23 cellular contexts compared by ENCODE assay signal in the genomic region with DNA sequence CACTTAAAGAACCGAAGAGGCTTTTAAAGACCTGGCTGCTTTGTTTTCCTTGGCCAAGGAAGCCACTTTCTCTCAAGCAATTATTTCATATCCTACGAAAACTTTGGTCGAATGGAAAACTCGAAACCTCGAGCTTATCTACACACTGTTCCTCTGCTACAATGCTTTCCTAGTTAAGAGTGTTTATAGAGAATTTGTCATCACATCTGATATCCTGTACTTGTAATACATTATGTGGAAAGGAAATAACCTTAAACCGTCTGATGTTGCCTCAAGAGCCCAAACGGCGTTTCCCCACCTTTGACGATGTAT. TPM values are rescaled to one million over a fixed set of nuclear protein-coding genes. Genes with fewer than 3 reads are reported as not detected.
DNase-seq lines count a peak whose midpoint lies in the region; ATAC-seq and TF ChIP-seq lines count a peak whose summit lies in the region.
"Had no signal": no experiment of that assay in that cellular context is flagged by ENCODE, and none has a peak within 500 bp of the region (broad histone marks: within the 10 kb centered on the region; RNA-seq: fewer than 3 reads in every experiment).

No MANE protein-coding gene starts in this region.

- POLR2A ChIA-PET in HEK293 (lab: Yijun Ruan, JAX) (no interaction called here), WTC11 (lab: Charles Lee) (interaction anchor here (0.7 to 1.7 kb wide), 2 partner anchors 21 to 557 kb away, joined by 3 to 5 read pairs; no protein-coding TSS in a partner anchor)

- H3K4me1 ChIP-seq in HEK293 (ENCODE audit: control insufficient read depth, insufficient read depth, low read length): no peaks in the 10 kb centered on the region
- peaks cover 37% of the 10 kb centered on the region for H3K4me1 ChIP-seq in suprapubic skin
- H3K4me1 ChIP-seq: A549 had no signal

- H3K36me3 Mint-ChIP-seq in WTC11: no peaks in the 10 kb centered on the region
- no peaks in the 10 kb centered on the region for H3K36me3 Mint-ChIP-seq in HFFc6 (ENCODE audit: low read depth)

- H3K4me1 Mint-ChIP-seq in WTC11 (peaks cover 82% of the 10 kb centered on the region), HFFc6 (ENCODE audit: low read depth) (no peaks in the 10 kb centered on the region)
- H3K4me1 Mint-ChIP-seq: B cell, CD14-positive monocyte had no signal

- H3K27ac Mint-ChIP-seq in WTC11 (no peak overlapping the region), HFFc6 (no peak overlapping the region)
- H3K27ac Mint-ChIP-seq: B cell, CD14-positive monocyte had no signal

- H3K9me3 Mint-ChIP-seq in WTC11 (no peaks in the 10 kb centered on the region), HFFc6 (no peaks in the 10 kb centered on the region)

- DNase-seq in WTC11 (ENCODE audit: low spot score) (no peak), iris pigment epithelial cell (ENCODE audit: low read depth) (peak; percentile 54), suprapubic skin (ENCODE audit: low spot score in 2 of 2) (no peak), left lobe of liver (ENCODE audit: low spot score) (no peak), HFFc6 (no peak)
- DNase-seq: GDM1, Karpas-422, MG63, NCI-H1417, NCI-H1694 treated with DMSO at 0.1 percent for 48 hours, NCI-H2081 treated with DMSO at 0.1 percent for 48 hours, NCI-H2171 treated with DMSO at 0.1 percent for 48 hours, NCI-H526 treated with DMSO at 0.1 percent for 48 hours, OCI-M1, RPMI8226, SIG-M5 had no signal

- TF ChIP-seq EP300 in suprapubic skin (IDR thresholded peaks at IDR 0.05): no peak

- no peak overlapping the region for H3K27ac ChIP-seq in HEK293 (ENCODE audit: extremely low read depth, low read depth, low read length)
- peak overlapping the region; percentile 61 for H3K27ac ChIP-seq in suprapubic skin
- H3K27ac ChIP-seq: A549 had no signal

- peaks cover 78% of the 10 kb centered on the region for H3K27me3 ChIP-seq in suprapubic skin

- H3K4me3 Mint-ChIP-seq in WTC11 (peak overlapping the region; percentile 86), HFFc6 (no peak overlapping the region)
- H3K4me3 Mint-ChIP-seq: B cell, IgD-negative memory B cell had no signal

- H3K36me3 ChIP-seq in HEK293 (ENCODE audit: control insufficient read depth in 2 of 2, insufficient read depth in 1 of 2, low read length in 2 of 2): no peaks in the 10 kb centered on the region
- no peaks in the 10 kb centered on the region for H3K36me3 ChIP-seq in suprapubic skin
- H3K36me3 ChIP-seq: MG63 had no signal

- no peaks in the 10 kb centered on the region for H3K9me3 ChIP-seq in HEK293 (ENCODE audit: control insufficient read depth, insufficient read depth, low read depth, low read length)
- no peaks in the 10 kb centered on the region for H3K9me3 ChIP-seq in suprapubic skin
- H3K9me3 ChIP-seq: A549, MG63 had no signal

- no peak for TF ChIP-seq CTCF in HEK293 (tag by site-specific recombination; IDR thresholded peaks at IDR 0.05)
- no peak for TF ChIP-seq CTCF in WTC11 (IDR thresholded peaks at IDR 0.05)
- TF ChIP-seq CTCF in suprapubic skin (IDR thresholded peaks at IDR 0.05): no peak
- no peak for TF ChIP-seq CTCF in HFFc6 (IDR thresholded peaks at IDR 0.05)

- CTCF ChIA-PET in HEK293 (lab: Yijun Ruan, JAX) (no interaction called here), WTC11 (lab: Charles Lee) (no interaction called here)

- H3K4me3 ChIP-seq in HEK293 (ENCODE audit: low read depth, low read length) (no peak overlapping the region), suprapubic skin (no peak overlapping the region)
- H3K4me3 ChIP-seq: A549, MG63 had no signal

- H3K27me3 Mint-ChIP-seq in WTC11 (ENCODE audit: low read depth): peaks cover 100% of the 10 kb centered on the region
- peaks cover 28% of the 10 kb centered on the region for H3K27me3 Mint-ChIP-seq in HFFc6 (ENCODE audit: insufficient read depth)

- no peak for ATAC-seq in WTC11
- ATAC-seq in HG02970 (IDR thresholded peaks at IDR 0.05; ENCODE audit: low FRiP score, unreplicated experiment): no peak
- no peak for ATAC-seq in left lobe of liver
- ATAC-seq: A549, SK-N-SH treated with all-trans-retinoic acid at 6 μM for 48 hours had no signal

- WGBS in suprapubic skin: 35% methylated on average over 9 of the region's 9 CpGs

- TF ChIP-seq POLR2A in suprapubic skin (IDR thresholded peaks at IDR 0.05): no peak

TF ChIP-seq in HEK293, 187 proteins besides CTCF, POLR2A, EP300 and RAD21:
- no peak for TF ChIP-seq ZNF132 (tag by site-specific recombination; IDR thresholded peaks at IDR 0.05; ENCODE audit: borderline replicate concordance)
- no peak for TF ChIP-seq HOXA7 (CRISPR knock-in tag; IDR thresholded peaks at IDR 0.05; ENCODE audit: borderline replicate concordance)
- TF ChIP-seq ZNF701 (tag by site-specific recombination; IDR thresholded peaks at IDR 0.05): no peak
- peak; percentile 26; the same call in 1 of the 2 replicates for TF ChIP-seq TRIM28 (IDR thresholded peaks at IDR 0.05; ENCODE audit: borderline replicate concordance, low read length)

TF ChIP-seq in WTC11, 78 proteins besides CTCF, POLR2A, EP300 and RAD21 (continues in another document):
- TF ChIP-seq, protein P1, sequence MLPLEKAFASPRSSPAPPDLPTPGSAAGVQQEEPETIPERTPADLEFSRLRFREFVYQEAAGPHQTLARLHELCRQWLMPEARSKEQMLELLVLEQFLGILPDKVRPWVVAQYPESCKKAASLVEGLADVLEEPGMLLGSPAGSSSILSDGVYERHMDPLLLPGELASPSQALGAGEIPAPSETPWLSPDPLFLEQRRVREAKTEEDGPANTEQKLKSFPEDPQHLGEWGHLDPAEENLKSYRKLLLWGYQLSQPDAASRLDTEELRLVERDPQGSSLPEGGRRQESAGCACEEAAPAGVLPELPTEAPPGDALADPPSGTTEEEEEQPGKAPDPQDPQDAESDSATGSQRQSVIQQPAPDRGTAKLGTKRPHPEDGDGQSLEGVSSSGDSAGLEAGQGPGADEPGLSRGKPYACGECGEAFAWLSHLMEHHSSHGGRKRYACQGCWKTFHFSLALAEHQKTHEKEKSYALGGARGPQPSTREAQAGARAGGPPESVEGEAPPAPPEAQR (CRISPR knock-in tag; IDR thresholded peaks at IDR 0.05): no peak
- TF ChIP-seq ZNF232 (CRISPR knock-in tag; IDR thresholded peaks at IDR 0.05) (no peak), SMAD4 (CRISPR knock-in tag; IDR thresholded peaks at IDR 0.05) (no peak)
- TF ChIP-seq, protein P2, sequence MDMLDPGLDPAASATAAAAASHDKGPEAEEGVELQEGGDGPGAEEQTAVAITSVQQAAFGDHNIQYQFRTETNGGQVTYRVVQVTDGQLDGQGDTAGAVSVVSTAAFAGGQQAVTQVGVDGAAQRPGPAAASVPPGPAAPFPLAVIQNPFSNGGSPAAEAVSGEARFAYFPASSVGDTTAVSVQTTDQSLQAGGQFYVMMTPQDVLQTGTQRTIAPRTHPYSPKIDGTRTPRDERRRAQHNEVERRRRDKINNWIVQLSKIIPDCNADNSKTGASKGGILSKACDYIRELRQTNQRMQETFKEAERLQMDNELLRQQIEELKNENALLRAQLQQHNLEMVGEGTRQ (CRISPR knock-in tag; IDR thresholded peaks at IDR 0.05): no peak
- TF ChIP-seq, protein P3, sequence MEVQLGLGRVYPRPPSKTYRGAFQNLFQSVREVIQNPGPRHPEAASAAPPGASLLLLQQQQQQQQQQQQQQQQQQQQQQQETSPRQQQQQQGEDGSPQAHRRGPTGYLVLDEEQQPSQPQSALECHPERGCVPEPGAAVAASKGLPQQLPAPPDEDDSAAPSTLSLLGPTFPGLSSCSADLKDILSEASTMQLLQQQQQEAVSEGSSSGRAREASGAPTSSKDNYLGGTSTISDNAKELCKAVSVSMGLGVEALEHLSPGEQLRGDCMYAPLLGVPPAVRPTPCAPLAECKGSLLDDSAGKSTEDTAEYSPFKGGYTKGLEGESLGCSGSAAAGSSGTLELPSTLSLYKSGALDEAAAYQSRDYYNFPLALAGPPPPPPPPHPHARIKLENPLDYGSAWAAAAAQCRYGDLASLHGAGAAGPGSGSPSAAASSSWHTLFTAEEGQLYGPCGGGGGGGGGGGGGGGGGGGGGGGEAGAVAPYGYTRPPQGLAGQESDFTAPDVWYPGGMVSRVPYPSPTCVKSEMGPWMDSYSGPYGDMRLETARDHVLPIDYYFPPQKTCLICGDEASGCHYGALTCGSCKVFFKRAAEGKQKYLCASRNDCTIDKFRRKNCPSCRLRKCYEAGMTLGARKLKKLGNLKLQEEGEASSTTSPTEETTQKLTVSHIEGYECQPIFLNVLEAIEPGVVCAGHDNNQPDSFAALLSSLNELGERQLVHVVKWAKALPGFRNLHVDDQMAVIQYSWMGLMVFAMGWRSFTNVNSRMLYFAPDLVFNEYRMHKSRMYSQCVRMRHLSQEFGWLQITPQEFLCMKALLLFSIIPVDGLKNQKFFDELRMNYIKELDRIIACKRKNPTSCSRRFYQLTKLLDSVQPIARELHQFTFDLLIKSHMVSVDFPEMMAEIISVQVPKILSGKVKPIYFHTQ (CRISPR knock-in tag; IDR thresholded peaks at IDR 0.05): no peak
- TF ChIP-seq, protein P4, sequence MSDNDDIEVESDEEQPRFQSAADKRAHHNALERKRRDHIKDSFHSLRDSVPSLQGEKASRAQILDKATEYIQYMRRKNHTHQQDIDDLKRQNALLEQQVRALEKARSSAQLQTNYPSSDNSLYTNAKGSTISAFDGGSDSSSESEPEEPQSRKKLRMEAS (CRISPR knock-in tag; IDR thresholded peaks at IDR 0.05): no peak
- TF ChIP-seq, protein P5, sequence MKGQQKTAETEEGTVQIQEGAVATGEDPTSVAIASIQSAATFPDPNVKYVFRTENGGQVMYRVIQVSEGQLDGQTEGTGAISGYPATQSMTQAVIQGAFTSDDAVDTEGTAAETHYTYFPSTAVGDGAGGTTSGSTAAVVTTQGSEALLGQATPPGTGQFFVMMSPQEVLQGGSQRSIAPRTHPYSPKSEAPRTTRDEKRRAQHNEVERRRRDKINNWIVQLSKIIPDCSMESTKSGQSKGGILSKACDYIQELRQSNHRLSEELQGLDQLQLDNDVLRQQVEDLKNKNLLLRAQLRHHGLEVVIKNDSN (CRISPR knock-in tag; IDR thresholded peaks at IDR 0.05): no peak

RNA-seq across cellular contexts. Expression of a gene that starts 28.1 kb away (rescaled TPM):
- total RNA-seq in WTC11 (2021) (not detected in 3 replicates), suprapubic skin (1 to 10 TPM; 4.3 to 9.0 (median 8.2) TPM), left lobe of liver (not detected)
- not detected for total RNA-seq in HFFc6 (2021; fragmentation: NEBNext Ultra II Directional; extraction: Animal tissue kit (Norgen Biotek cat#: 25700))
- total RNA-seq: B cell had no signal
